25 cellular contexts compared by ENCODE assay signal in the genomic region with DNA sequence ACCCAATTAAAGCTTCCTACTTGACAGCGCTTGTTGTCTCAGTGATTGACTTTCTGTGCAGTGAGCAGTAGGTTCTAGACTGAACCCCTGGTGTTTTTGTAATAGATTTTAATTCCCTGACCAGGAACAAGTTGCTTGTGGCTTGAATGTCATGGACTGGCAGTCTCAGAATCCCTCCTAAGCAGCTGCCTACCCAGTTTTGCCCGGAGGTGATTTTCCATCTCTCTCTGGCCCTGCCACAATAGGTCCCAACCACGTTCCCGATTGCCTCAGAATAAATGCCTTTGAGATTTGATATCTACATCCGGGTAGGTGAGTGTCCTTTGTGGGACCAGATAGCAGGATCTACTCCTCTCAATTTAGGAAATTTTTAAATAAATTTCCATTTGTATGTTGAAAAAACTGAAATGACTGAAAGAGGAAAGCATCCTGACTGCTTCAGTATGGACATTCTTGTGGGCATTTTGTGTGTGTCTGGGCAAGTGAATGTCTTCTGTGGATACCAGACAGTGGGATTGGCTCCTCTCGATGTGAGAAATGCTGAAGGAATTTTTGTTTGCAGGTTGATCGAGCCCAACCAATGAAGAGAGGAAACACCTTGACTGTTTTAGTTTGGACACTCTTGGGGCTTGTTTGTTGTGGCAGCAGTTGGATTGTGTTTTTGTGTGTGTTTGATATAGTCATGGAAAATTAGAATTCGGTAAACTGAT.
"Had no signal": no experiment of that assay in that cellular context is flagged by ENCODE, and none has a peak within 500 bp of the region (broad histone marks: within the 10 kb centered on the region; RNA-seq: fewer than 3 reads in every experiment).

No MANE protein-coding gene starts in this region.

- H3K9me3 Mint-ChIP-seq: activated CD4-positive, alpha-beta T cell treated with anti-CD3 and anti-CD28 coated beads, Interleukin-2, amount 10 ng/mL, durations not matched to agents 7 days and 5 days; activated CD8-positive, alpha-beta T cell treated with anti-CD3 and anti-CD28 coated beads for 36 hours; activated naive CD8-positive, alpha-beta T cell treated with anti-CD3 and anti-CD28 coated beads, Interleukin-2, amount 50 U/mL, for 24 hours; activated T-helper 1 cell treated with anti-CD3 and anti-CD28 coated beads, Interleukin-12 subunit alpha, Interleukin-12 subunit beta, Interleukin-2, Interleukin-4 antibody, amounts not matched to agents 30 ng/mL and 10 ng/mL and 1 ng/mL, durations not matched to agents 14 hours and 24 hours and 36 hours; dendritic cell treated with granulocyte-macrophage colony-stimulating factor and Interleukin-4, amounts not matched to agents 40 ng/mL and 50 ng/mL, for 4 days; type B pancreatic cell had no signal

- H3K4me1 Mint-ChIP-seq: activated CD4-positive, alpha-beta T cell treated with anti-CD3 and anti-CD28 coated beads, Interleukin-2, amount 10 ng/mL, durations not matched to agents 7 days and 5 days; activated naive CD8-positive, alpha-beta T cell treated with anti-CD3 and anti-CD28 coated beads, Interleukin-2, amount 50 U/mL, for 24 hours; naive thymus-derived CD8-positive, alpha-beta T cell; neural progenitor cell; stimulated activated naive B cell treated with anti-CD40 and anti-IgM and Interleukin-4, amounts not matched to agents 10 μg/mL and 1 μg/mL and 100 μg/mL, for 72 hours had no signal

- H3K4me3 ChIP-seq: body of pancreas, gastrocnemius medialis, lower lobe of right lung, neural progenitor cell had no signal

- H2AFZ ChIP-seq: neural progenitor cell had no signal

- H3K4me3 Mint-ChIP-seq: activated CD4-positive, alpha-beta T cell treated with anti-CD3 and anti-CD28 coated beads, Interleukin-2, amount 10 ng/mL, durations not matched to agents 7 days and 5 days; activated CD8-positive, alpha-beta T cell treated with anti-CD3 and anti-CD28 coated beads for 36 hours; activated naive CD8-positive, alpha-beta T cell treated with anti-CD3 and anti-CD28 coated beads, Interleukin-2, amount 50 U/mL, for 24 hours; activated T-helper 1 cell treated with anti-CD3 and anti-CD28 coated beads, Interleukin-12 subunit alpha, Interleukin-12 subunit beta, Interleukin-2, Interleukin-4 antibody, amounts not matched to agents 30 ng/mL and 10 ng/mL and 1 ng/mL, durations not matched to agents 14 hours and 24 hours and 36 hours; dendritic cell treated with granulocyte-macrophage colony-stimulating factor and Interleukin-4, amounts not matched to agents 40 ng/mL and 50 ng/mL, for 4 days; naive thymus-derived CD8-positive, alpha-beta T cell; neural progenitor cell; stimulated activated naive B cell treated with anti-CD40 and anti-IgM and Interleukin-4, amounts not matched to agents 10 μg/mL and 1 μg/mL and 100 μg/mL, for 72 hours; type B pancreatic cell had no signal

- H3K27me3 ChIP-seq: body of pancreas, gastrocnemius medialis, neural progenitor cell had no signal

- H3K27me3 Mint-ChIP-seq: activated CD4-positive, alpha-beta T cell treated with anti-CD3 and anti-CD28 coated beads, Interleukin-2, amount 10 ng/mL, durations not matched to agents 7 days and 5 days; activated CD8-positive, alpha-beta T cell treated with anti-CD3 and anti-CD28 coated beads for 36 hours; activated naive CD8-positive, alpha-beta T cell treated with anti-CD3 and anti-CD28 coated beads, Interleukin-2, amount 50 U/mL, for 24 hours; dendritic cell treated with granulocyte-macrophage colony-stimulating factor and Interleukin-4, amounts not matched to agents 40 ng/mL and 50 ng/mL, for 4 days; stimulated activated naive B cell treated with anti-CD40 and anti-IgM and Interleukin-4, amounts not matched to agents 10 μg/mL and 1 μg/mL and 100 μg/mL, for 72 hours; type B pancreatic cell had no signal

- H3K9ac ChIP-seq: neural progenitor cell had no signal

- H3K27ac Mint-ChIP-seq: activated CD4-positive, alpha-beta T cell treated with anti-CD3 and anti-CD28 coated beads, Interleukin-2, amount 10 ng/mL, durations not matched to agents 7 days and 5 days; activated CD8-positive, alpha-beta T cell treated with anti-CD3 and anti-CD28 coated beads for 36 hours; activated naive CD8-positive, alpha-beta T cell treated with anti-CD3 and anti-CD28 coated beads, Interleukin-2, amount 50 U/mL, for 24 hours; activated T-helper 1 cell treated with anti-CD3 and anti-CD28 coated beads, Interleukin-12 subunit alpha, Interleukin-12 subunit beta, Interleukin-2, Interleukin-4 antibody, amounts not matched to agents 30 ng/mL and 10 ng/mL and 1 ng/mL, durations not matched to agents 14 hours and 24 hours and 36 hours; dendritic cell treated with granulocyte-macrophage colony-stimulating factor and Interleukin-4, amounts not matched to agents 40 ng/mL and 50 ng/mL, for 4 days; naive thymus-derived CD8-positive, alpha-beta T cell; neural progenitor cell; stimulated activated naive B cell treated with anti-CD40 and anti-IgM and Interleukin-4, amounts not matched to agents 10 μg/mL and 1 μg/mL and 100 μg/mL, for 72 hours; type B pancreatic cell had no signal

- H3K4me2 ChIP-seq: neural progenitor cell had no signal

- H3K27ac ChIP-seq: body of pancreas, gastrocnemius medialis, lower lobe of right lung, neural progenitor cell, WERI-Rb-1 had no signal

- H3K9me3 ChIP-seq: body of pancreas, gastrocnemius medialis, lower lobe of right lung had no signal

- H3K36me3 Mint-ChIP-seq: naive thymus-derived CD8-positive, alpha-beta T cell; neural progenitor cell; stimulated activated naive B cell treated with anti-CD40 and anti-IgM and Interleukin-4, amounts not matched to agents 10 μg/mL and 1 μg/mL and 100 μg/mL, for 72 hours; type B pancreatic cell had no signal

- H3K4me1 ChIP-seq: body of pancreas, gastrocnemius medialis, lower lobe of right lung, neural progenitor cell had no signal

- H3K36me3 ChIP-seq: gastrocnemius medialis, lower lobe of right lung, neural progenitor cell, WERI-Rb-1 had no signal

- DNase-seq: activated CD4-positive, alpha-beta T cell treated with anti-CD3 and anti-CD28 coated beads, Interleukin-2, amount 10 ng/mL, durations not matched to agents 7 days and 5 days; activated CD4-positive, CD25-positive, alpha-beta regulatory T cell treated with anti-CD3 and anti-CD28 coated beads, Interleukin-2, amount 50 U/mL, for 72 hours; activated CD8-positive, alpha-beta T cell treated with anti-CD3 and anti-CD28 coated beads for 36 hours; activated gamma-delta T cell; activated naive CD4-positive, alpha-beta T cell treated with anti-CD3 and anti-CD28 coated beads, Interleukin-2, amount 50 U/mL, for 16 hours; activated naive CD8-positive, alpha-beta T cell treated with anti-CD3 and anti-CD28 coated beads, Interleukin-2, amount 50 U/mL, for 24 hours; body of pancreas; caudate nucleus; effector CD4-positive, alpha-beta T cell; gastrocnemius medialis; head of caudate nucleus; hypothalamus; lower lobe of right lung; naive thymus-derived CD8-positive, alpha-beta T cell; posterior cingulate gyrus; small intestine; stimulated activated CD4-positive, alpha-beta T cell treated with anti-CD3 and anti-CD28 coated beads, Interleukin-15, amount 100 ng/mL, for 24 hours; stimulated activated naive B cell treated with anti-CD40 and anti-IgM and Interleukin-4, amounts not matched to agents 10 μg/mL and 1 μg/mL and 100 μg/mL, for 72 hours; WERI-Rb-1 had no signal

- ATAC-seq: activated CD8-positive, alpha-beta T cell treated with anti-CD3 and anti-CD28 coated beads for 36 hours; activated naive CD8-positive, alpha-beta T cell treated with anti-CD3 and anti-CD28 coated beads, Interleukin-2, amount 50 U/mL, for 24 hours; body of pancreas; esophagus mucosa; gastrocnemius medialis; lower lobe of right lung; naive thymus-derived CD8-positive, alpha-beta T cell; sciatic nerve; stimulated activated naive B cell treated with anti-CD40 and anti-IgM and Interleukin-4, amounts not matched to agents 10 μg/mL and 1 μg/mL and 100 μg/mL, for 72 hours had no signal
